In the genomic region with DNA sequence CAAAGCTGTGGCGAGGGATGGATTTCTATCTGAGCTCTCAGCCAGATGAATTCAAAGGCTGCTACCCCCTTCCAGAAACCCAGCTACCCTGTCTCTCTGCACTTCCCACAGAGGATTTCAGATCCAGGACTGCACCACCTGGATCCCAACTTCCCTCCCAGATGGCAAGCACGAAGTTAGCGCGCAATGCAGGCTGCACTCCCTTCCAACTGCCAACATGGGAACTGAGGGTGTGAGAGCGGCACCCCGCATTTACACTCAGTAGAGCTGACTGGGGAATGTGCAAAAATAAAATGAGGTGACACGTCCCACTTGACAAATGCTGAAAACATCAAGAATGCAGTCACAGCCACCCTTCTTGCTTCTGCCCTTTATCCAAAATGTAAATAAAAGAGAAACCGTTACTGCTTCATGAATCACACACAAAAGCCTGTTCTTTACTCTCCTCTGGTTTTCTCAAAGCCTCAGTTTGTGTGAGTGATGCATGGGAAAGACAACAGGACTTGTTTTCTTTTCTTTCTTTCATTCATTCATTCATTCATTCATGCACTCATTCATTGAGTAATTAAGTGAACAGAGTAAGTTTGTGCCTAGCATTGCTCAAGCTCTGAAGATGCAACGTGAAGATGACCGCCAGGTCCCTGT, we compare ENCODE assay signal across 21 cellular contexts.
DNase-seq lines count a peak whose midpoint lies in the region; ATAC-seq, FAIRE-seq and TF ChIP-seq lines count a peak whose summit lies in the region.
"Had no signal": no experiment of that assay in that cellular context is flagged by ENCODE, and none has a peak within 500 bp of the region (broad histone marks: within the 10 kb centered on the region; RNA-seq: fewer than 3 reads in every experiment).

No MANE protein-coding gene starts in this region.

- H3K9me3 ChIP-seq in astrocyte (ENCODE audit: insufficient read depth, low read depth, low read length): no peaks in the 10 kb centered on the region
- H3K9me3 ChIP-seq: Caco-2, lower lobe of right lung, ovary, transverse colon had no signal

- H3K36me3 Mint-ChIP-seq in astrocyte (ENCODE audit: low read depth, unreplicated experiment): peaks cover 7% of the 10 kb centered on the region
- H3K36me3 Mint-ChIP-seq in stimulated activated effector memory CD8-positive, alpha-beta T cell treated with anti-CD3 and anti-CD28 coated beads, Interleukin-12 subunit alpha, Interleukin-12 subunit beta, amount 100 ng/mL, for 72 hours: peaks cover 12% of the 10 kb centered on the region

- no peak overlapping the region for H3K4me3 Mint-ChIP-seq in astrocyte (ENCODE audit: unreplicated experiment)
- H3K4me3 Mint-ChIP-seq in stimulated activated effector memory CD8-positive, alpha-beta T cell treated with anti-CD3 and anti-CD28 coated beads, Interleukin-12 subunit alpha, Interleukin-12 subunit beta, amount 100 ng/mL, for 72 hours: no peak overlapping the region
- H3K4me3 Mint-ChIP-seq: activated B cell treated with CpG ODN at 0.5 μM for 24 hours; activated CD4-positive, alpha-beta memory T cell treated with anti-CD3 and anti-CD28 coated beads, Interleukin-2, amount 10 ng/mL, durations not matched to agents 7 days and 5 days had no signal

- no peak overlapping the region for H2AFZ ChIP-seq in astrocyte (ENCODE audit: low read depth, low read length)

- in situ Hi-C loops in G401 (cut with HindIII; ENCODE audit: low sequenced_read_pairs): no loop called here

- H3K4me2 ChIP-seq in astrocyte (ENCODE audit: low read length): peak overlapping the region; percentile 30

- FAIRE-seq in astrocyte (lab: Jason Lieb, UNC): no peak
- FAIRE-seq: islet of Langerhans had no signal

- H3K27ac Mint-ChIP-seq in astrocyte (ENCODE audit: unreplicated experiment): no peak overlapping the region
- H3K27ac Mint-ChIP-seq in stimulated activated effector memory CD8-positive, alpha-beta T cell treated with anti-CD3 and anti-CD28 coated beads, Interleukin-12 subunit alpha, Interleukin-12 subunit beta, amount 100 ng/mL, for 72 hours: peak overlapping the region; percentile 5
- H3K27ac Mint-ChIP-seq: activated B cell treated with CpG ODN at 0.5 μM for 24 hours; activated CD4-positive, alpha-beta memory T cell treated with anti-CD3 and anti-CD28 coated beads, Interleukin-2, amount 10 ng/mL, durations not matched to agents 7 days and 5 days had no signal

- H3K27me3 Mint-ChIP-seq in astrocyte (ENCODE audit: low read depth, unreplicated experiment): peaks cover 60% of the 10 kb centered on the region
- H3K27me3 Mint-ChIP-seq: activated B cell treated with CpG ODN at 0.5 μM for 24 hours; activated CD4-positive, alpha-beta memory T cell treated with anti-CD3 and anti-CD28 coated beads, Interleukin-2, amount 10 ng/mL, durations not matched to agents 7 days and 5 days had no signal

- H3K4me1 ChIP-seq in astrocyte (ENCODE audit: insufficient read depth, low read length): peaks cover 6% of the 10 kb centered on the region

- H3K27me3 ChIP-seq in astrocyte (ENCODE audit: insufficient read depth, low read length): no peaks in the 10 kb centered on the region
- H3K27me3 ChIP-seq: brain microvascular endothelial cell, ovary, transverse colon had no signal

- DNase-seq in G401 (ENCODE audit: low spot score): peak; percentile 49
- no peak for DNase-seq in astrocyte (ENCODE audit: low read depth)
- peak; percentile 20 to 56 for DNase-seq in hippocampal formation (lab: John Stamatoyannopoulos, UW)
- DNase-seq in stimulated activated effector memory CD8-positive, alpha-beta T cell treated with anti-CD3 and anti-CD28 coated beads, Interleukin-12 subunit alpha, Interleukin-12 subunit beta, amount 100 ng/mL, for 72 hours (ENCODE audit: low spot score in 2 of 2): no peak
- DNase-seq in dermis blood vessel endothelial cell: no peak
- no peak for DNase-seq in kidney tubule cell (ENCODE audit: low spot score)
- DNase-seq: activated B cell treated with CpG ODN at 0.5 μM for 24 hours; activated CD4-positive, alpha-beta memory T cell treated with anti-CD3 and anti-CD28 coated beads, Interleukin-2, amount 10 ng/mL, durations not matched to agents 7 days and 5 days; activated naive CD4-positive, alpha-beta T cell treated with Interleukin-2 at 50 U/mL for 16 hours; activated T-cell treated with anti-CD3 and anti-CD28 coated beads, Interleukin-2, amount 50 U/mL, for 1 hour; brain microvascular endothelial cell; Caco-2; cortex of kidney; lower lobe of right lung; NCI-H1417; NCI-H510A treated with DMSO at 0.1 percent for 48 hours; ovary; transverse colon had no signal

- no peak overlapping the region for H3K9ac ChIP-seq in astrocyte (ENCODE audit: low read length)

- no peaks in the 10 kb centered on the region for H3K9me3 Mint-ChIP-seq in astrocyte (ENCODE audit: unreplicated experiment)
- no peaks in the 10 kb centered on the region for H3K9me3 Mint-ChIP-seq in stimulated activated effector memory CD8-positive, alpha-beta T cell treated with anti-CD3 and anti-CD28 coated beads, Interleukin-12 subunit alpha, Interleukin-12 subunit beta, amount 100 ng/mL, for 72 hours
- H3K9me3 Mint-ChIP-seq: activated B cell treated with CpG ODN at 0.5 μM for 24 hours; activated CD4-positive, alpha-beta memory T cell treated with anti-CD3 and anti-CD28 coated beads, Interleukin-2, amount 10 ng/mL, durations not matched to agents 7 days and 5 days had no signal

- no peaks in the 10 kb centered on the region for H3K79me2 ChIP-seq in astrocyte (ENCODE audit: insufficient read depth, low read length)

- H3K4me1 Mint-ChIP-seq in astrocyte (ENCODE audit: low read depth, unreplicated experiment): peaks cover 8% of the 10 kb centered on the region
- H3K4me1 Mint-ChIP-seq in stimulated activated effector memory CD8-positive, alpha-beta T cell treated with anti-CD3 and anti-CD28 coated beads, Interleukin-12 subunit alpha, Interleukin-12 subunit beta, amount 100 ng/mL, for 72 hours: peaks cover 52% of the 10 kb centered on the region

- peaks cover 58% of the 10 kb centered on the region for H4K20me1 ChIP-seq in astrocyte (ENCODE audit: insufficient read depth, low read length)

- no peaks in the 10 kb centered on the region for H3K36me3 ChIP-seq in astrocyte (ENCODE audit: insufficient read depth, low read length)
- H3K36me3 ChIP-seq: brain microvascular endothelial cell, lower lobe of right lung, ovary, transverse colon had no signal

- H3K4me3 ChIP-seq in astrocyte (ENCODE audit: insufficient read depth, low read depth, low read length): no peak overlapping the region
- H3K4me3 ChIP-seq: lower lobe of right lung, ovary, transverse colon had no signal

- TF ChIP-seq CTCF in astrocyte (IDR thresholded peaks at IDR 0.05; ENCODE audit: insufficient read depth, low read depth, low read length): no peak

- ATAC-seq in stimulated activated effector memory CD8-positive, alpha-beta T cell treated with anti-CD3 and anti-CD28 coated beads, Interleukin-12 subunit alpha, Interleukin-12 subunit beta, amount 100 ng/mL, for 72 hours: no peak
- ATAC-seq in GM21529 (IDR thresholded peaks at IDR 0.05; ENCODE audit: unreplicated experiment) (no peak), HG03135 (IDR thresholded peaks at IDR 0.05; ENCODE audit: unreplicated experiment) (no peak)
- ATAC-seq: lower lobe of right lung had no signal

- no peak overlapping the region for H3K27ac ChIP-seq in astrocyte (ENCODE audit: low read depth, low read length)
- H3K27ac ChIP-seq: brain microvascular endothelial cell, lower lobe of right lung, ovary, transverse colon had no signal

Comparison
In these comparisons a context has a peak if more than half of its experiments do, and no peak if none do; other contexts are left out.
1. DNase-seq: peak in G401 (single experiment) and hippocampal formation (2 of 2); none in astrocyte (single experiment), stimulated activated effector memory CD8-positive, alpha-beta T cell treated with anti-CD3 and anti-CD28 coated beads, Interleukin-12 subunit alpha, Interleukin-12 subunit beta, amount 100 ng/mL, for 72 hours (0 of 2), dermis blood vessel endothelial cell (single experiment) and kidney tubule cell (single experiment).